10 cellular contexts compared by ENCODE assay signal in the genomic region with DNA sequence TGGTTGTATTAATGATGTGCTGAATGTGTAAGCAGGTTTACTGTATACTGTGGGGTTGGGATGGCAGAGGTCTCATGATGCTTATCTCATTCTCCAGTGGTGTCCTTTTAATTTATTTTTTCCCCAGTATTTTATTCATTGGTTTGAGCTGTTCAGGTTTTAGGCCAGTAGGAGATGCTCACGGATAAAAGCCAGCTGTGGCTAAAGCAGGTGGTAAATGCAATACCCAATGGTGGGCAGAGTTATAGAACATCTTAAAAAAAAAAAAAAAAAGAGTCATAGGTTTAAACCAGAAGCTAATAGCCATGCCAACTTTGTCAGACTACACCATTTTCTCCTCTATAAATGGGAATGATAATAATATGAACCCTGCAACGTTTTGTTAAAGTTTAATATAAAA. TPM values are rescaled to one million over a fixed set of nuclear protein-coding genes. Genes with fewer than 3 reads are reported as not detected.
DNase-seq lines count a peak whose midpoint lies in the region; ATAC-seq and TF ChIP-seq lines count a peak whose summit lies in the region.
"Had no signal": no experiment of that assay in that cellular context is flagged by ENCODE, and none has a peak within 500 bp of the region (broad histone marks: within the 10 kb centered on the region; RNA-seq: fewer than 3 reads in every experiment).

No MANE protein-coding gene starts in this region.

- no peak overlapping the region for H3K27ac Mint-ChIP-seq in nephron
- H3K27ac Mint-ChIP-seq in naive thymus-derived CD8-positive, alpha-beta T cell = no peak overlapping the region
- no peak overlapping the region for H3K27ac Mint-ChIP-seq in T-helper 2 cell treated with Interferon-gamma antibody and Interleukin-4, amounts not matched to agents 5 μg/mL and 100 μg/mL, for 36 hours
- H3K27ac Mint-ChIP-seq: IgD-negative memory B cell had no signal

- H3K4me1 Mint-ChIP-seq in nephron = peaks cover 18% of the 10 kb centered on the region
- peaks cover 0 to 6% (median 0%) of the 10 kb centered on the region in 4 donors for H3K4me1 Mint-ChIP-seq in naive thymus-derived CD8-positive, alpha-beta T cell
- H3K4me1 Mint-ChIP-seq in T-helper 2 cell treated with Interferon-gamma antibody and Interleukin-4, amounts not matched to agents 5 μg/mL and 100 μg/mL, for 36 hours (ENCODE audit: low read depth) = peaks cover 6% of the 10 kb centered on the region

- H3K4me3 Mint-ChIP-seq in nephron = no peak overlapping the region
- H3K4me3 Mint-ChIP-seq in naive thymus-derived CD8-positive, alpha-beta T cell = no peak overlapping the region
- H3K4me3 Mint-ChIP-seq in T-helper 2 cell treated with Interferon-gamma antibody and Interleukin-4, amounts not matched to agents 5 μg/mL and 100 μg/mL, for 36 hours = no peak overlapping the region
- H3K4me3 Mint-ChIP-seq: IgD-negative memory B cell had no signal

- POLR2A ChIA-PET in naive thymus-derived CD8-positive, alpha-beta T cell (lab: Charles Lee) = no interaction called here

- H3K9me3 Mint-ChIP-seq in nephron = peaks cover 18% of the 10 kb centered on the region
- peaks cover 0 to 3% (median 0%) of the 10 kb centered on the region in 9 donors for H3K9me3 Mint-ChIP-seq in naive thymus-derived CD8-positive, alpha-beta T cell
- no peaks in the 10 kb centered on the region for H3K9me3 Mint-ChIP-seq in T-helper 2 cell treated with Interferon-gamma antibody and Interleukin-4, amounts not matched to agents 5 μg/mL and 100 μg/mL, for 36 hours

- H3K36me3 Mint-ChIP-seq in nephron (ENCODE audit: low read depth) = no peaks in the 10 kb centered on the region
- H3K36me3 Mint-ChIP-seq in naive thymus-derived CD8-positive, alpha-beta T cell = no peaks in the 10 kb centered on the region
- no peaks in the 10 kb centered on the region for H3K36me3 Mint-ChIP-seq in T-helper 2 cell treated with Interferon-gamma antibody and Interleukin-4, amounts not matched to agents 5 μg/mL and 100 μg/mL, for 36 hours (ENCODE audit: low read depth)
- H3K36me3 Mint-ChIP-seq: IgD-negative memory B cell had no signal

- in situ Hi-C loops in KBM-7 (cut with MboI; ENCODE audit: low pct_unique_long_range_greater_than_20kb, low sequenced_read_pairs) = no loop called here
- in situ Hi-C loops in astrocyte of the spinal cord (cut with HindIII; ENCODE audit: low sequenced_read_pairs) = no loop called here

- ATAC-seq in naive thymus-derived CD8-positive, alpha-beta T cell = no peak

- H3K4me3 ChIP-seq in astrocyte of the spinal cord (ENCODE audit: low read depth, low read length) = no peak overlapping the region

- no peaks in the 10 kb centered on the region for H3K27me3 Mint-ChIP-seq in nephron (ENCODE audit: low read depth)
- H3K27me3 Mint-ChIP-seq in naive thymus-derived CD8-positive, alpha-beta T cell = peaks cover 0 to 17% (median 4%) of the 10 kb centered on the region in 5 donors
- H3K27me3 Mint-ChIP-seq in T-helper 2 cell treated with Interferon-gamma antibody and Interleukin-4, amounts not matched to agents 5 μg/mL and 100 μg/mL, for 36 hours (ENCODE audit: low read depth) = peaks cover 40% of the 10 kb centered on the region

- DNase-seq in DMS53 (lab: John Stamatoyannopoulos, UW) = peak; percentile 58
- DNase-seq in DMS53 treated with DMSO at 0.1 percent for 48 hours (lab: John Stamatoyannopoulos, UW; ENCODE audit: unreplicated experiment) = no peak
- DNase-seq in KBM-7 = peak; percentile 49
- peak; percentile 27 for DNase-seq in astrocyte of the spinal cord (ENCODE audit: low read depth, low spot score)
- no peak for DNase-seq in NCI-H1417 treated with DMSO at 0.1 percent for 48 hours (lab: John Stamatoyannopoulos, UW)
- DNase-seq in naive thymus-derived CD8-positive, alpha-beta T cell = no peak
- DNase-seq in T-helper 2 cell treated with Interferon-gamma antibody and Interleukin-4, amounts not matched to agents 5 μg/mL and 100 μg/mL, for 36 hours (ENCODE audit: low spot score) = no peak

- TF ChIP-seq CTCF in astrocyte of the spinal cord (IDR thresholded peaks at IDR 0.05; ENCODE audit: low read depth, low read length) = peak; percentile 50
- peak in 2 of 3 experiments; percentile 26 to 33 for TF ChIP-seq CTCF in nephron (IDR thresholded peaks at IDR 0.05; ENCODE audit: unreplicated experiment in 3 of 3)

RNA-seq across cellular contexts. Expression of a gene that starts 57.8 kb away (rescaled TPM):
- total RNA-seq in naive thymus-derived CD8-positive, alpha-beta T cell = not detected
- polyA plus RNA-seq in naive thymus-derived CD8-positive, alpha-beta T cell = not detected
- total RNA-seq: cardiac septum had no signal
- polyA plus RNA-seq: IgD-negative memory B cell had no signal

Comparison
In these comparisons a context has a peak if more than half of its experiments do, and no peak if none do; other contexts are left out.
1. DNase-seq: peak in DMS53 (single experiment), KBM-7 (single experiment) and astrocyte of the spinal cord (single experiment); none in DMS53 treated with DMSO at 0.1 percent for 48 hours (single experiment), NCI-H1417 treated with DMSO at 0.1 percent for 48 hours (single experiment), naive thymus-derived CD8-positive, alpha-beta T cell (0 of 10) and T-helper 2 cell treated with Interferon-gamma antibody and Interleukin-4, amounts not matched to agents 5 μg/mL and 100 μg/mL, for 36 hours (single experiment).